In genomic region chr9:38432922-38433510, GRCh38 we compare ENCODE assay signal across 9 cellular contexts. TPM values are rescaled to one million over a fixed set of nuclear protein-coding genes. Genes with fewer than 3 reads are reported as not detected.
A peak's percentile ranks its signal among the peaks of the same experiment; 100 is the strongest.
DNase-seq lines count a peak whose midpoint lies in the region; ATAC-seq and TF ChIP-seq lines count a peak whose summit lies in the region.
"Had no signal": no experiment of that assay in that cellular context is flagged by ENCODE, and none has a peak within 500 bp of the region (broad histone marks: within the 10 kb centered on the region; RNA-seq: fewer than 3 reads in every experiment).

No MANE protein-coding gene starts in this region.

- no peak overlapping the region for H3K27ac Mint-ChIP-seq in activated T-cell treated with anti-CD3 and anti-CD28 coated beads, Interleukin-2, amount 50 U/mL, for 24 hours
- H3K27ac Mint-ChIP-seq: activated naive CD4-positive, alpha-beta T cell treated with anti-CD3 and anti-CD28 coated beads, Interleukin-2, amount 50 U/mL, for 24 hours had no signal

- no peak overlapping the region for H2BK12ac ChIP-seq in neuronal stem cell (ENCODE audit: low read length)

- H3K4me2 ChIP-seq in neuronal stem cell (ENCODE audit: insufficient read depth, low read length, poor library complexity, severe bottlenecking) = no peak overlapping the region

- no peak overlapping the region for H3K23ac ChIP-seq in neuronal stem cell (ENCODE audit: low read depth, low read length, poor library complexity)

- peaks cover 7% of the 10 kb centered on the region for H3K4me1 Mint-ChIP-seq in activated T-cell treated with anti-CD3 and anti-CD28 coated beads, Interleukin-2, amount 50 U/mL, for 24 hours (ENCODE audit: low read depth)

- no peaks in the 10 kb centered on the region for H3K9me3 ChIP-seq in ascending aorta
- H3K9me3 ChIP-seq in neuronal stem cell (replicated peaks in 1 of 2; ENCODE audit: control insufficient read depth in 2 of 2, insufficient read depth in 1 of 2, low read depth in 1 of 2, low read length in 2 of 2) = peaks cover 0 to 11% of the 10 kb centered on the region in 2 donors

- no peaks in the 10 kb centered on the region for H3K79me1 ChIP-seq in neuronal stem cell (ENCODE audit: low read depth, low read length)

- H3K9me3 Mint-ChIP-seq in activated T-cell treated with anti-CD3 and anti-CD28 coated beads, Interleukin-2, amount 50 U/mL, for 24 hours = no peaks in the 10 kb centered on the region
- H3K9me3 Mint-ChIP-seq: activated naive CD4-positive, alpha-beta T cell treated with anti-CD3 and anti-CD28 coated beads, Interleukin-2, amount 50 U/mL, for 24 hours had no signal

- H3K36me3 Mint-ChIP-seq in activated T-cell treated with anti-CD3 and anti-CD28 coated beads, Interleukin-2, amount 50 U/mL, for 24 hours (ENCODE audit: low read depth) = no peaks in the 10 kb centered on the region
- H3K36me3 Mint-ChIP-seq: activated naive CD4-positive, alpha-beta T cell treated with anti-CD3 and anti-CD28 coated beads, Interleukin-2, amount 50 U/mL, for 24 hours had no signal

- no peaks in the 10 kb centered on the region for H3K27me3 ChIP-seq in ascending aorta
- no peaks in the 10 kb centered on the region for H3K27me3 ChIP-seq in neuronal stem cell (ENCODE audit: control insufficient read depth in 3 of 3, insufficient read depth in 3 of 3, low read depth in 1 of 3, low read length in 3 of 3)

- intact Hi-C loops in ascending aorta (cut with DNase I) (loop anchor here (1.0 to 10.0 kb wide), 2 partner anchors 61 to 218 kb away; no protein-coding TSS in a partner anchor), left colon (cut with DNase I, micrococcal nuclease) (no loop called here)

- no peak overlapping the region for H3K27ac ChIP-seq in ascending aorta
- H3K27ac ChIP-seq in neuronal stem cell (replicated peaks; ENCODE audit: low read length) = no peak overlapping the region

- no peak overlapping the region for H4K8ac ChIP-seq in neuronal stem cell (ENCODE audit: low read depth, low read length)

- H3K14ac ChIP-seq in neuronal stem cell (ENCODE audit: low read length) = no peak overlapping the region

- no peak overlapping the region for H3K9ac ChIP-seq in neuronal stem cell (ENCODE audit: low read depth, low read length, poor library complexity)

- no peak overlapping the region for H2AFZ ChIP-seq in neuronal stem cell (ENCODE audit: low read length)

- no peak overlapping the region for H2BK120ac ChIP-seq in neuronal stem cell (ENCODE audit: low read depth, low read length)

- no peak overlapping the region for H3K4me3 ChIP-seq in ascending aorta
- no peak overlapping the region for H3K4me3 ChIP-seq in neuronal stem cell (ENCODE audit: low read length in 2 of 2)

- H3K4me3 Mint-ChIP-seq in activated T-cell treated with anti-CD3 and anti-CD28 coated beads, Interleukin-2, amount 50 U/mL, for 24 hours = no peak overlapping the region
- H3K4me3 Mint-ChIP-seq: activated naive CD4-positive, alpha-beta T cell treated with anti-CD3 and anti-CD28 coated beads, Interleukin-2, amount 50 U/mL, for 24 hours had no signal

- no peak overlapping the region for H2BK15ac ChIP-seq in neuronal stem cell (ENCODE audit: low read length)

- H3K4me1 ChIP-seq in ascending aorta (no peaks in the 10 kb centered on the region), neuronal stem cell (ENCODE audit: control insufficient read depth in 2 of 2, insufficient read depth in 1 of 2, low read depth in 1 of 2, low read length in 2 of 2) (no peaks in the 10 kb centered on the region)

- no peak overlapping the region for H2BK5ac ChIP-seq in neuronal stem cell (ENCODE audit: low read length)

- no peak overlapping the region for H4K91ac ChIP-seq in neuronal stem cell (ENCODE audit: low read depth, low read length, poor library complexity)

- TF ChIP-seq CTCF in ascending aorta (IDR thresholded peaks at IDR 0.05) = peak; percentile 53 to 75 (median 68)

- H3K36me3 ChIP-seq in ascending aorta (no peaks in the 10 kb centered on the region), neuronal stem cell (replicated peaks in 1 of 2; ENCODE audit: control insufficient read depth in 2 of 2, insufficient read depth in 2 of 2, low read length in 2 of 2) (peaks cover 0 to 3% of the 10 kb centered on the region in 2 donors)

- no peak overlapping the region for H3K4ac ChIP-seq in neuronal stem cell (ENCODE audit: low read length)

- DNase-seq in activated T-cell treated with anti-CD3 and anti-CD28 coated beads, Interleukin-2, amount 50 U/mL, for 24 hours = peak; percentile 31
- DNase-seq in activated T-cell treated with anti-CD3 and anti-CD28 coated beads for 4 hours = no peak
- peak; percentile 54 for DNase-seq in NCI-H1694 (lab: John Stamatoyannopoulos, UW)
- DNase-seq in ascending aorta (ENCODE audit: low spot score in 2 of 2) = peak in 1 of 2 donors; percentile 46
- DNase-seq in left colon = no peak
- DNase-seq in neuronal stem cell (ENCODE audit: low spot score) = no peak
- no peak for DNase-seq in HK-2 (ENCODE audit: unreplicated experiment)

- peaks cover under 1% of the 10 kb centered on the region for H3K27me3 Mint-ChIP-seq in activated T-cell treated with anti-CD3 and anti-CD28 coated beads, Interleukin-2, amount 50 U/mL, for 24 hours
- H3K27me3 Mint-ChIP-seq: activated naive CD4-positive, alpha-beta T cell treated with anti-CD3 and anti-CD28 coated beads, Interleukin-2, amount 50 U/mL, for 24 hours had no signal

- ATAC-seq in left colon (peak; percentile 27), HG03108 (IDR thresholded peaks at IDR 0.05; ENCODE audit: unreplicated experiment) (no peak)

- H2AK5ac ChIP-seq in neuronal stem cell (ENCODE audit: low read depth, low read length) = no peak overlapping the region

- no CpG with 5 or more reads among the region's 3 CpGs for WGBS in neuronal stem cell (ENCODE audit: extremely low coverage in 2 of 2, insufficient read length in 2 of 2, insufficient replicate concordance in 1 of 2), 2 donors

- H3K18ac ChIP-seq in neuronal stem cell (ENCODE audit: low read length) = no peak overlapping the region

RNA-seq across cellular contexts. Expression of gene IGFBPL1, which starts 8.8 kb away (rescaled TPM):
- total RNA-seq in ascending aorta (4.8 TPM), left colon (under 1 TPM; 0.25 to 0.52 TPM)
- polyA plus RNA-seq in neuronal stem cell (2013, experiment 1 of 2) = 21.7 TPM
- 21.3 TPM for polyA plus RNA-seq in neuronal stem cell (2013, experiment 2 of 2)

RNA-seq across cellular contexts. Expression of gene ALDH1B1, which starts 40.5 kb away (rescaled TPM):
- total RNA-seq in ascending aorta (85.5 TPM), left colon (10 to 100 TPM; 34.7 to 53.9 TPM)
- 24.0 TPM for polyA plus RNA-seq in neuronal stem cell (2013, experiment 1 of 2)
- 24.2 TPM for polyA plus RNA-seq in neuronal stem cell (2013, experiment 2 of 2)

Comparison
In these comparisons a context has a peak if more than half of its experiments do, and no peak if none do; other contexts are left out.
1. DNase-seq: peak in activated T-cell treated with anti-CD3 and anti-CD28 coated beads, Interleukin-2, amount 50 U/mL, for 24 hours (single experiment) and NCI-H1694 (single experiment); none in activated T-cell treated with anti-CD3 and anti-CD28 coated beads for 4 hours (single experiment), left colon (0 of 2), neuronal stem cell (single experiment) and HK-2 (single experiment).